In the genomic region with DNA sequence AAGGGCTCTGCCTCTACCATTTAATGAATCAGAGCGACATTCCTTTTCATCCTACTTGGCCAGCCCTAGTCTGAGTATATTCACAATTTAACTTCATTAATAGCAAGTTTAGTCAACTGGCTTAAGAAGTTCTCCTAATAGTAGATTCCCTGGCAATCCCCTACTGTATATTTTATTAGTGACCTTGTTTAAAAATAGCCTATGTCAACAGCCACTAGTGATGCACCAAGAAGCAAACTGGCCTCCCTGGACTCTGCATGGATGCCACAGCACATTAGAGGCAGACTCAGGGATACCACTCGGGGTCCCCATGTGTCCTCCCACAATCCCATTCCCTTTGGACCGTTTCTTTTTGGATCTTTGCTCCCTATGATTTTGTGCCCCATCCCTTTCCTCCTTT, we compare ENCODE assay signal across 22 cellular contexts.
"Had no signal": no experiment of that assay in that cellular context is flagged by ENCODE, and none has a peak within 500 bp of the region (broad histone marks: within the 10 kb centered on the region; RNA-seq: fewer than 3 reads in every experiment).

No MANE protein-coding gene starts in this region.

- H3K4me3 ChIP-seq: K562, SK-N-MC had no signal

- H3K27me3 Mint-ChIP-seq: activated CD4-positive, alpha-beta memory T cell treated with anti-CD3 and anti-CD28 coated beads, Interleukin-2, amount 10 ng/mL, durations not matched to agents 7 days and 5 days; activated CD4-positive, alpha-beta T cell treated with anti-CD3 and anti-CD28 coated beads, Interleukin-2, amount 10 ng/mL, durations not matched to agents 7 days and 5 days; brain had no signal

- H3K9me3 Mint-ChIP-seq: activated CD4-positive, alpha-beta memory T cell treated with anti-CD3 and anti-CD28 coated beads, Interleukin-2, amount 10 ng/mL, durations not matched to agents 7 days and 5 days; activated naive CD4-positive, alpha-beta T cell treated with anti-CD3 and anti-CD28 coated beads, Interleukin-2, amount 50 U/mL, for 72 hours; activated naive CD8-positive, alpha-beta T cell treated with anti-CD3 and anti-CD28 coated beads, Interleukin-2, amount 50 U/mL, for 24 hours had no signal

- H3K36me3 Mint-ChIP-seq: activated naive CD4-positive, alpha-beta T cell treated with anti-CD3 and anti-CD28 coated beads, Interleukin-2, amount 50 U/mL, for 72 hours had no signal

- H3K27ac ChIP-seq: SK-N-MC, VCaP had no signal

- H3K4me1 Mint-ChIP-seq: activated CD4-positive, alpha-beta memory T cell treated with anti-CD3 and anti-CD28 coated beads, Interleukin-2, amount 10 ng/mL, durations not matched to agents 7 days and 5 days; activated naive CD8-positive, alpha-beta T cell treated with anti-CD3 and anti-CD28 coated beads, Interleukin-2, amount 50 U/mL, for 24 hours had no signal

- DNase-seq: activated CD4-positive, alpha-beta memory T cell treated with anti-CD3 and anti-CD28 coated beads, Interleukin-2, amount 10 ng/mL, durations not matched to agents 7 days and 5 days; activated CD4-positive, alpha-beta T cell treated with anti-CD3 and anti-CD28 coated beads, Interleukin-2, amount 10 ng/mL, durations not matched to agents 7 days and 5 days; activated CD4-positive, CD25-positive, alpha-beta regulatory T cell; activated CD8-positive, alpha-beta memory T cell treated with anti-CD3 and anti-CD28 coated beads, Interleukin-2, amount 50 U/mL, for 4 hours; activated naive CD4-positive, alpha-beta T cell; activated naive CD8-positive, alpha-beta T cell treated with anti-CD3 and anti-CD28 coated beads, Interleukin-2, amount 50 U/mL, for 24 hours; amygdala; cerebellar nuclear complex; Karpas-422; MM.1S; NCI-H1105 treated with DMSO at 0.1 percent for 48 hours; NCI-H1436 treated with DMSO at 0.1 percent for 48 hours; NCI-H187; NCI-H2081; NCI-H446; NCI-H524; T-helper 1 cell had no signal

- H3K4me3 Mint-ChIP-seq: activated CD4-positive, alpha-beta memory T cell treated with anti-CD3 and anti-CD28 coated beads, Interleukin-2, amount 10 ng/mL, durations not matched to agents 7 days and 5 days; activated CD4-positive, alpha-beta T cell treated with anti-CD3 and anti-CD28 coated beads, Interleukin-2, amount 10 ng/mL, durations not matched to agents 7 days and 5 days; activated naive CD8-positive, alpha-beta T cell treated with anti-CD3 and anti-CD28 coated beads, Interleukin-2, amount 50 U/mL, for 24 hours; brain had no signal

- H3K27ac Mint-ChIP-seq: activated CD4-positive, alpha-beta memory T cell treated with anti-CD3 and anti-CD28 coated beads, Interleukin-2, amount 10 ng/mL, durations not matched to agents 7 days and 5 days; activated CD4-positive, alpha-beta T cell treated with anti-CD3 and anti-CD28 coated beads, Interleukin-2, amount 10 ng/mL, durations not matched to agents 7 days and 5 days; activated naive CD4-positive, alpha-beta T cell treated with anti-CD3 and anti-CD28 coated beads, Interleukin-2, amount 50 U/mL, for 72 hours; activated naive CD8-positive, alpha-beta T cell treated with anti-CD3 and anti-CD28 coated beads, Interleukin-2, amount 50 U/mL, for 24 hours had no signal

- ATAC-seq: activated naive CD4-positive, alpha-beta T cell treated with anti-CD3 and anti-CD28 coated beads, Interleukin-2, amount 50 U/mL, for 72 hours; activated naive CD8-positive, alpha-beta T cell treated with anti-CD3 and anti-CD28 coated beads, Interleukin-2, amount 50 U/mL, for 24 hours; K562 had no signal
